ENCODE assay signal across 8 cellular contexts in the genomic region with DNA sequence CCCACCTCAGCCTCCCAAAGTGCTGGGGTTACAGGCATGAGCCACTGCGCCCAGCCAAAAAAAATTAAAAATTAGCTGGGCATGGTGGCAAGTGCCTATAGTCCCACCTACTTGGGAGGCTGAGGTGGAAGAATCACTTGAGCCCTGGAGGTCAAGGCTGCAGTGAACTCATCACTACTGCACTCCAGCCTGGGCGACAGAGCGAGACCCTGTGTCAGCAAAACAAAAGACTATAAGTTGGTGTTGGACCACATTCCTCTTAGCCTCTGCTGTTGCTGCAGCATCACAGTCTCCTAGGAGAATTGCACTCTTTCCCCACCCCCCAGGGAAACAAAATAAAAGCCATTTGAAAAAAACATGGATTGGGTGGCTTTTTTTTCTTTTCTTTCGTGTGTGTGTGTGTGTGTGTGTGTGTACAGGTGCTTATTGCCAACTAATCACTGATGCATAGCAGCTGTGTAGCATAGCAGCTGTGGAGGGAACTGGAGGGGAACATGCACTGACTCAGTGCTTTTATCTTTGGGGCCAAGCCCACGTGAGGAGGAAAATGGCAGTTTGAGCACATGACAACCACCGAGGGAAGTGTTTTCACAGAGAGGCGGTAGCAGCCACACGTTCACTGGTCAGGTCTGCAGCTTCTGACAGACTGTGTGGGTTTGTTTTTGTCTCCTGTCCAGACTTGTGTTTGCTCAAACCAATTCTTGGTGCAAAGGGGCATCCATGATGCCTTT. TPM values are rescaled to one million over a fixed set of nuclear protein-coding genes. Genes with fewer than 3 reads are reported as not detected.
DNase-seq lines count a peak whose midpoint lies in the region; ATAC-seq and TF ChIP-seq lines count a peak whose summit lies in the region.

No MANE protein-coding gene starts in this region.

- H3K36me3 Mint-ChIP-seq in mesothelial cell of epicardium = peaks cover 3% of the 10 kb centered on the region

- peak; percentile 56 for ATAC-seq in HG02852 (IDR thresholded peaks at IDR 0.05; ENCODE audit: unreplicated experiment)
- no peak for ATAC-seq in GM21529 (IDR thresholded peaks at IDR 0.05; ENCODE audit: unreplicated experiment)

- no peak overlapping the region for H3K4me3 Mint-ChIP-seq in mesothelial cell of epicardium

- H3K4me3 ChIP-seq in GM12864 (ENCODE audit: low read depth, low read length) (no peak overlapping the region), fibroblast of pulmonary artery (replicated peaks; ENCODE audit: low read depth, low read length) (no peak overlapping the region)

- no peaks in the 10 kb centered on the region for H3K4me1 Mint-ChIP-seq in mesothelial cell of epicardium

- H3K27me3 Mint-ChIP-seq in mesothelial cell of epicardium (ENCODE audit: low read depth) = no peaks in the 10 kb centered on the region

- peak; percentile 47 for DNase-seq in GM12864 (ENCODE audit: low read depth)
- DNase-seq in NCI-H2029 treated with DMSO at 0.1 percent for 48 hours (lab: John Stamatoyannopoulos, UW) = peak; percentile 95
- DNase-seq in fibroblast of pulmonary artery (ENCODE audit: low read depth) = peak; percentile 10
- no peak for DNase-seq in mesothelial cell of epicardium (ENCODE audit: low spot score in 2 of 2, unreplicated experiment in 2 of 2)
- DNase-seq in SKM-1 treated with dmso at 0.1 percent for 144 hours (lab: John Stamatoyannopoulos, UW; ENCODE audit: unreplicated experiment) = no peak
- no peak for DNase-seq in Kasumi-1 (lab: John Stamatoyannopoulos, UW)

- no peak overlapping the region for H3K27ac Mint-ChIP-seq in mesothelial cell of epicardium

- no peaks in the 10 kb centered on the region for H3K9me3 Mint-ChIP-seq in mesothelial cell of epicardium

- TF ChIP-seq CTCF in GM12864 (IDR thresholded peaks at IDR 0.05; ENCODE audit: low read depth, low read length, missing control alignments) (no peak), fibroblast of pulmonary artery (IDR thresholded peaks at IDR 0.05; ENCODE audit: low read length, missing control alignments) (no peak), mesothelial cell of epicardium (IDR thresholded peaks at IDR 0.05; ENCODE audit: unreplicated experiment) (no peak)

RNA-seq across cellular contexts. Expression of gene ALDH5A1, which starts 27.5 kb away (rescaled TPM):
- total RNA-seq in mesothelial cell of epicardium = 19.6 to 22.6 TPM (median 22.5 TPM) in 3 replicates

RNA-seq across cellular contexts. Expression of gene GPLD1, which starts 32.9 kb away (rescaled TPM):
- 4.2 to 4.8 TPM (median 4.7 TPM) in 3 replicates for total RNA-seq in mesothelial cell of epicardium

Comparison
In these comparisons a context has a peak if more than half of its experiments do, and no peak if none do; other contexts are left out.
1. DNase-seq: peak in GM12864 (single experiment), NCI-H2029 treated with DMSO at 0.1 percent for 48 hours (single experiment) and fibroblast of pulmonary artery (single experiment); none in mesothelial cell of epicardium (0 of 2), SKM-1 treated with dmso at 0.1 percent for 144 hours (single experiment) and Kasumi-1 (0 of 2).